Comparison of ENCODE assay signal across 8 cellular contexts in the genomic region with DNA sequence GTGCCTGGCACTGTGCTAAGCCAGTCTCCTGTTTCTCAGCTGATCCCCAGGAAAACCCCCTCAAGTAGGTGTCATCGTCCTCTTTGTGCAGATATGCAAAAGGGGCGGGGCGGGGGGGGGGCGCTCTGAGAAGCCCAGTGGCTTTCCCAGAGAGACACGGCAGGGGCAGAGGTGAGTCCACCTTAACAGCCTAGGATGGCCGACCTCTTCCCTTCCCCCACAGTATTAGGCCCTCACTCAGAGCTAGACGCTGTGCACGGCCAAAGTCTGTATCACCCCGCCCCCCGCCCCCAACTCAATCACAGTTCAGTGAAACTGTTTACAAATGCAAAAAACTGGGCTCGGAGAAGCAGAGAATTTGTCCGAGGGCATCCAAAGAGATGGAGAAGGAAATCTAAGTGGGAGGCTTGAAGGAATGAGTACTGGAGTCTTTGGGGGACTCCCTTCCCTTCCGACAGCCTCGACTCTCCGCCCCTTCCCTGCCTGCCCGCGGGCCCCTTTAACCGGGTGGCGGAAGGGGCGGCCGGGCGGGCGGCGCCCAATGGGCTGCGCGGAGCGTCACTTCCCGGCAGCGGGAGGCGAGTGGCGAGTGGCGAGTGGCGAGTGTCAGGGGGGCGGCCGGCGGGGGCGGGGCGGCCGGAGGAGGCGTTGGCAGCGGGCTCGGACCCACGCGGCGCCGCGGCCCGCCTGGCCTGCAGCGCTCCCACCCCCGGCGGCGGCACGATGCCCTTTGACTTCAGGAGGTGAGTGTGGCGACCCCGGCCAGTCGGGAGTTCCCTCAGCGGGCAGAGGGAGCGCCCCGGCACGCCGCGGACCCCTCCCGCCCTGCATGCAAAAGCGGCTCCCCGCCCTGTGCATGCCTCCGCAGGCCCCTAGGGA. TPM values are rescaled to one million over a fixed set of nuclear protein-coding genes. Genes with fewer than 3 reads are reported as not detected.
A peak's percentile ranks its signal among the peaks of the same experiment; 100 is the strongest.
DNase-seq lines count a peak whose midpoint lies in the region; ATAC-seq and TF ChIP-seq lines count a peak whose summit lies in the region.

A gene with protein sequence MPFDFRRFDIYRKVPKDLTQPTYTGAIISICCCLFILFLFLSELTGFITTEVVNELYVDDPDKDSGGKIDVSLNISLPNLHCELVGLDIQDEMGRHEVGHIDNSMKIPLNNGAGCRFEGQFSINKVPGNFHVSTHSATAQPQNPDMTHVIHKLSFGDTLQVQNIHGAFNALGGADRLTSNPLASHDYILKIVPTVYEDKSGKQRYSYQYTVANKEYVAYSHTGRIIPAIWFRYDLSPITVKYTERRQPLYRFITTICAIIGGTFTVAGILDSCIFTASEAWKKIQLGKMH (plus strand): TSS at position 561 of the 879 bp plus-strand sequence. CDS start 163 bp downstream, at position 724.

- DNase-seq in Caco-2, result peak; percentile 88 to 90
- DNase-seq in HL-60 (ENCODE audit: low read depth in 1 of 2, low spot score in 1 of 2), result peak; percentile 58 to 60
- peak; percentile 72 for DNase-seq in RKO (ENCODE audit: low spot score)
- DNase-seq in fibroblast of mammary gland (ENCODE audit: low read depth), result peak; percentile 74
- DNase-seq in naive B cell, result peak; percentile 85
- DNase-seq in stimulated activated naive CD8-positive, alpha-beta T cell treated with anti-CD3 and anti-CD28 coated beads, Interleukin-15, Interleukin-2, amounts not matched to agents 100 U/mL and 50 U/mL, for 24 hours, result peak; percentile 86

- H3K4me3 Mint-ChIP-seq in Caco-2 (ENCODE audit: unreplicated experiment) (peak within 1 kb of the TSS; percentile 88), naive B cell (peak within 1 kb of the TSS; percentile 88 to 95 (median 93))
- H3K4me3 Mint-ChIP-seq in activated T-helper 17 cell treated with anti-CD3 and anti-CD28 coated beads, Interleukin-2, amount 50 U/mL, for 72 hours, result peak within 1 kb of the TSS; percentile 82

- H3K36me3 ChIP-seq in Caco-2 (ENCODE audit: control insufficient read depth, insufficient read depth, low read length), result no peaks in the 10 kb centered on the region

- H3K27me3 Mint-ChIP-seq in Caco-2 (ENCODE audit: insufficient read depth, unreplicated experiment) (no peaks in the 10 kb centered on the region), naive B cell (no peaks in the 10 kb centered on the region)
- no peaks in the 10 kb centered on the region for H3K27me3 Mint-ChIP-seq in activated T-helper 17 cell treated with anti-CD3 and anti-CD28 coated beads, Interleukin-2, amount 50 U/mL, for 72 hours

- H3K9me3 Mint-ChIP-seq in Caco-2 (ENCODE audit: unreplicated experiment) (no peaks in the 10 kb centered on the region), naive B cell (no peaks in the 10 kb centered on the region)
- no peaks in the 10 kb centered on the region for H3K9me3 Mint-ChIP-seq in activated T-helper 17 cell treated with anti-CD3 and anti-CD28 coated beads, Interleukin-2, amount 50 U/mL, for 72 hours

- H3K4me1 Mint-ChIP-seq in Caco-2 (ENCODE audit: low read depth, unreplicated experiment) (peaks cover 20% of the 10 kb centered on the region), naive B cell (peaks cover 31 to 53% (median 51%) of the 10 kb centered on the region in 3 donors)
- H3K4me1 Mint-ChIP-seq in activated T-helper 17 cell treated with anti-CD3 and anti-CD28 coated beads, Interleukin-2, amount 50 U/mL, for 72 hours, result peaks cover 14% of the 10 kb centered on the region

- no peak for TF ChIP-seq CTCF in Caco-2 (IDR thresholded peaks at IDR 0.05; ENCODE audit: insufficient read depth in 1 of 2, low read depth in 1 of 2, low read length in 1 of 2, severe bottlenecking in 1 of 2, unreplicated experiment in 1 of 2)
- no peak for TF ChIP-seq CTCF in HL-60 (IDR thresholded peaks at IDR 0.05; ENCODE audit: insufficient read depth, low read length)
- TF ChIP-seq CTCF in fibroblast of mammary gland (conservative IDR thresholded peaks at IDR 0.05; ENCODE audit: control insufficient read depth, insufficient read depth, low read depth, low read length), result no peak

- no peaks in the 10 kb centered on the region for H3K27me3 ChIP-seq in Caco-2 (replicated peaks; ENCODE audit: control insufficient read depth, insufficient read depth, low read length)
- H3K27me3 ChIP-seq in HL-60 (ENCODE audit: insufficient read depth, poor library complexity, severe bottlenecking), result no peaks in the 10 kb centered on the region

- ATAC-seq in GM19463 (IDR thresholded peaks at IDR 0.05; ENCODE audit: unreplicated experiment) (peak; percentile 75), naive B cell (ENCODE audit: low read depth in 2 of 2) (peak; percentile 57 to 60)
- ATAC-seq in activated T-helper 17 cell treated with anti-CD3 and anti-CD28 coated beads, Interleukin-2, amount 50 U/mL, for 72 hours (replicated peaks), result peak; percentile 91
- peak; percentile 93 for ATAC-seq in stimulated activated naive CD8-positive, alpha-beta T cell treated with anti-CD3 and anti-CD28 coated beads, Interleukin-15, Interleukin-2, amounts not matched to agents 100 U/mL and 50 U/mL, for 24 hours

- intact Hi-C loops in Caco-2 (cut with micrococcal nuclease; ENCODE audit: unreplicated experiment), result loop anchor here (1.0 kb wide), 2 partner anchors 25 to 62 kb away; no protein-coding TSS in a partner anchor

- CTCF ChIA-PET in Caco-2 (lab: Charles Lee), result interaction anchor here (0.6 to 1.5 kb wide), 3 partner anchors 62 to 1632 kb away, joined by 4 to 9 read pairs (median 4); partner anchors contain the start of gene RPL26L1

- H3K36me3 Mint-ChIP-seq in Caco-2 (ENCODE audit: insufficient read depth, unreplicated experiment) (peaks cover 8% of the 10 kb centered on the region), naive B cell (no peaks in the 10 kb centered on the region)
- H3K36me3 Mint-ChIP-seq in activated T-helper 17 cell treated with anti-CD3 and anti-CD28 coated beads, Interleukin-2, amount 50 U/mL, for 72 hours (ENCODE audit: low read depth), result no peaks in the 10 kb centered on the region

- POLR2A ChIA-PET in Caco-2 (lab: Charles Lee), result interaction anchor here (0.6 to 2.6 kb wide), 5 partner anchors 25 to 62 kb away, joined by 3 to 13 read pairs (median 5); partner anchors contain the start of gene DUSP1

- H3K4me3 ChIP-seq in Caco-2 (ENCODE audit: low read depth, low read length), result peak within 1 kb of the TSS; percentile 86
- H3K4me3 ChIP-seq in HL-60 (replicated peaks; ENCODE audit: insufficient read depth, low read length), result peak within 1 kb of the TSS; percentile 69
- H3K4me3 ChIP-seq in fibroblast of mammary gland (ENCODE audit: control insufficient read depth, low read depth, low read length), result peak within 1 kb of the TSS; percentile 75

- TSS peak; percentile 96 for BruUV-seq in Caco-2 (replicated peaks; lab: Mats Ljungman, UMichigan)

- H3K27ac Mint-ChIP-seq in Caco-2 (ENCODE audit: unreplicated experiment) (peak within 1 kb of the TSS; percentile 88), naive B cell (peak within 1 kb of the TSS; percentile 98 to 99 (median 99))
- H3K27ac Mint-ChIP-seq in activated T-helper 17 cell treated with anti-CD3 and anti-CD28 coated beads, Interleukin-2, amount 50 U/mL, for 72 hours, result peak within 1 kb of the TSS; percentile 89

- no peak within 1 kb of the TSS for H3K27ac ChIP-seq in HL-60 (replicated peaks)

- peaks cover 25% of the 10 kb centered on the region for H3K4me1 ChIP-seq in Caco-2

- no peaks in the 10 kb centered on the region for H3K9me3 ChIP-seq in Caco-2

RNA-seq across cellular contexts. Expression of the gene that starts here (rescaled TPM):
- 152 and 161 TPM in 2 replicates for total RNA-seq in Caco-2 (2022)
- 10 to 100 TPM; 34.0 to 35.7 TPM for total RNA-seq in activated T-helper 17 cell treated with anti-CD3 and anti-CD28 coated beads, Interleukin-2, amount 50 U/mL, for 72 hours
- 10 to 100 TPM; 53.2 to 86.1 (median 64.4) TPM for polyA plus RNA-seq in naive B cell (ENCODE audit: low read depth in 6 of 6)
